8 cellular contexts compared by ENCODE assay signal in genomic region chr12:131222271-131223139, GRCh38.
DNase-seq lines count a peak whose midpoint lies in the region; ATAC-seq, FAIRE-seq and TF ChIP-seq lines count a peak whose summit lies in the region.

No MANE protein-coding gene starts in this region.

- H3K9ac ChIP-seq in kidney (ENCODE audit: low read length in 2 of 2) = no peak overlapping the region

- DNase-seq in Daoy (ENCODE audit: low read depth) = peak; percentile 78
- peak; percentile 68 for DNase-seq in kidney
- no peak for DNase-seq in OCI-M1 (lab: John Stamatoyannopoulos, UW)
- no peak for DNase-seq in glomerular visceral epithelial cell (ENCODE audit: extremely low spot score)
- DNase-seq in RCC 7860 (ENCODE audit: low spot score) = no peak
- no peak for DNase-seq in NCI-H748 treated with DMSO at 0.1 percent for 48 hours (lab: John Stamatoyannopoulos, UW)

- ATAC-seq in GM19468 (IDR thresholded peaks at IDR 0.05; ENCODE audit: extremely low read depth, unreplicated experiment) = peak; percentile 65
- ATAC-seq in HG03571 (IDR thresholded peaks at IDR 0.05; ENCODE audit: unreplicated experiment) = peak; percentile 76

- no peak overlapping the region for H3K4me3 ChIP-seq in kidney (ENCODE audit: low read length in 2 of 2)

- TF ChIP-seq CTCF in kidney (IDR thresholded peaks at IDR 0.05; ENCODE audit: borderline replicate concordance, extremely low read depth, insufficient read depth) = no peak

- no peaks in the 10 kb centered on the region for H3K9me3 ChIP-seq in kidney (ENCODE audit: control insufficient read depth in 1 of 2, low read length in 2 of 2)

- no peak overlapping the region for H3K27ac ChIP-seq in kidney (ENCODE audit: low read depth in 2 of 2, low read length in 2 of 2)

- H3K4me1 ChIP-seq in kidney (ENCODE audit: control insufficient read depth in 1 of 2, insufficient read depth in 1 of 2, low read depth in 1 of 2, low read length in 2 of 2) = peaks cover 0 to 11% of the 10 kb centered on the region in 2 donors

- FAIRE-seq in kidney (lab: Jason Lieb, UNC) (no peak), RCC 7860 (lab: Jason Lieb, UNC) (no peak)

- intact Hi-C loops in kidney (cut with DNase I) = no loop called here

- H3K36me3 ChIP-seq in kidney (ENCODE audit: control insufficient read depth in 1 of 2, insufficient read depth in 2 of 2, low read length in 2 of 2) = no peaks in the 10 kb centered on the region

Comparison
In these comparisons a context has a peak if more than half of its experiments do, and no peak if none do; other contexts are left out.
1. DNase-seq: peak in Daoy (single experiment) and kidney (single experiment); none in OCI-M1 (single experiment), glomerular visceral epithelial cell (single experiment), RCC 7860 (single experiment) and NCI-H748 treated with DMSO at 0.1 percent for 48 hours (single experiment).